Comparison of ENCODE assay signal across 9 cellular contexts in genomic region chr11:8268530-8269461, GRCh38. TPM values are rescaled to one million over a fixed set of nuclear protein-coding genes. Genes with fewer than 3 reads are reported as not detected.
A peak's percentile ranks its signal among the peaks of the same experiment; 100 is the strongest.
DNase-seq lines count a peak whose midpoint lies in the region; ATAC-seq and FAIRE-seq lines count a peak whose summit lies in the region.
"Had no signal": no experiment of that assay in that cellular context is flagged by ENCODE, and none has a peak within 500 bp of the region (broad histone marks: within the 10 kb centered on the region; RNA-seq: fewer than 3 reads in every experiment).

No MANE protein-coding gene starts in this region.

- ATAC-seq in aorta (ENCODE audit: low FRiP score) = no peak
- ATAC-seq in GM18519 (IDR thresholded peaks at IDR 0.05; ENCODE audit: low FRiP score, unreplicated experiment) = no peak

- H3K36me3 ChIP-seq in ectodermal cell (ENCODE audit: control insufficient read depth, insufficient read depth, low read length) = no peaks in the 10 kb centered on the region
- no peaks in the 10 kb centered on the region for H3K36me3 ChIP-seq in muscle layer of duodenum (ENCODE audit: control insufficient read depth in 1 of 2, insufficient read depth in 2 of 2, low read length in 2 of 2)
- no peaks in the 10 kb centered on the region for H3K36me3 ChIP-seq in aorta (ENCODE audit: control insufficient read depth in 1 of 2, insufficient read depth in 2 of 2, low read length in 1 of 2)
- H3K36me3 ChIP-seq in small intestine (ENCODE audit: control insufficient read depth in 2 of 2, insufficient read depth in 2 of 2, low read length in 2 of 2) = no peaks in the 10 kb centered on the region

- H3K27me3 Mint-ChIP-seq in activated naive CD4-positive, alpha-beta T cell treated with anti-CD3 and anti-CD28 coated beads, Interleukin-2, amount 50 U/mL, for 24 hours = peaks cover 48% of the 10 kb centered on the region

- intact Hi-C loops in aorta (cut with DNase I) = no loop called here

- H3K4me1 Mint-ChIP-seq in activated naive CD4-positive, alpha-beta T cell treated with anti-CD3 and anti-CD28 coated beads, Interleukin-2, amount 50 U/mL, for 24 hours = peaks cover 6% of the 10 kb centered on the region

- H3K4me1 ChIP-seq in ectodermal cell (ENCODE audit: control insufficient read depth, insufficient read depth, low read length) = peaks cover 12% of the 10 kb centered on the region
- H3K4me1 ChIP-seq in muscle layer of duodenum (ENCODE audit: control insufficient read depth in 1 of 2, insufficient read depth in 2 of 2, low read length in 2 of 2) = peaks cover 0 to 18% of the 10 kb centered on the region in 2 donors
- no peaks in the 10 kb centered on the region for H3K4me1 ChIP-seq in aorta (ENCODE audit: control insufficient read depth in 1 of 2, insufficient read depth in 2 of 2, low read length in 2 of 2)
- H3K4me1 ChIP-seq in small intestine (ENCODE audit: control insufficient read depth in 2 of 2, insufficient read depth in 1 of 2, low read depth in 1 of 2, low read length in 1 of 2) = no peaks in the 10 kb centered on the region

- WGBS in ectodermal cell, 2 experiments = 19 to 21% methylated on average over 68 of the region's 68 CpGs
- WGBS in aorta, 2 donors = 9 to 10% methylated on average over 65 to 68 of the region's 68 CpGs
- WGBS in small intestine, 3 donors = 7 to 18% (median 15%) methylated on average over 54 to 68 of the region's 68 CpGs

- H3K9me3 ChIP-seq in ectodermal cell (ENCODE audit: control insufficient read depth, low read length) (no peaks in the 10 kb centered on the region), muscle layer of duodenum (ENCODE audit: control insufficient read depth in 1 of 2, low read length in 2 of 2) (no peaks in the 10 kb centered on the region), aorta (ENCODE audit: control insufficient read depth, low read length) (no peaks in the 10 kb centered on the region), small intestine (ENCODE audit: control insufficient read depth, low read depth) (no peaks in the 10 kb centered on the region)

- H3K27me3 ChIP-seq in ectodermal cell (ENCODE audit: control insufficient read depth, insufficient read depth, low read length, poor library complexity, severe bottlenecking) (peaks cover 58% of the 10 kb centered on the region), muscle layer of duodenum (ENCODE audit: low read depth, low read length) (peaks cover 31% of the 10 kb centered on the region), aorta (ENCODE audit: control insufficient read depth in 1 of 2, insufficient read depth in 2 of 2, low read length in 1 of 2) (no peaks in the 10 kb centered on the region), small intestine (ENCODE audit: control insufficient read depth in 2 of 2, insufficient read depth in 2 of 2, low read length in 2 of 2) (peaks cover 16 to 28% of the 10 kb centered on the region in 2 donors)

- H3K27ac ChIP-seq in ectodermal cell (ENCODE audit: insufficient read depth, low read depth, low read length, poor library complexity, severe bottlenecking) = no peak overlapping the region
- no peak overlapping the region for H3K27ac ChIP-seq in muscle layer of duodenum (ENCODE audit: low read length)
- H3K27ac ChIP-seq in aorta (ENCODE audit: low read depth in 1 of 2, low read length in 2 of 2) = no peak overlapping the region
- no peak overlapping the region for H3K27ac ChIP-seq in small intestine (ENCODE audit: low read depth in 1 of 2, low read length in 1 of 2)

- no peaks in the 10 kb centered on the region for H3K9me3 Mint-ChIP-seq in activated naive CD4-positive, alpha-beta T cell treated with anti-CD3 and anti-CD28 coated beads, Interleukin-2, amount 50 U/mL, for 24 hours

- H3K4me3 Mint-ChIP-seq in activated naive CD4-positive, alpha-beta T cell treated with anti-CD3 and anti-CD28 coated beads, Interleukin-2, amount 50 U/mL, for 24 hours = peak overlapping the region; percentile 69

- no peaks in the 10 kb centered on the region for H3K36me3 Mint-ChIP-seq in activated naive CD4-positive, alpha-beta T cell treated with anti-CD3 and anti-CD28 coated beads, Interleukin-2, amount 50 U/mL, for 24 hours

- H3K4me3 ChIP-seq in ectodermal cell (ENCODE audit: insufficient read depth, low read depth, low read length) (peak overlapping the region; percentile 29), muscle layer of duodenum (ENCODE audit: low read depth in 1 of 2, low read length in 2 of 2) (peak overlapping the region; percentile 30 to 67), aorta (ENCODE audit: low read length in 2 of 2) (peak overlapping the region; percentile 33 to 55), small intestine (ENCODE audit: low read depth in 1 of 2, low read length in 2 of 2) (peak overlapping the region in 1 of 2 donors; percentile 34)

- no peak for FAIRE-seq in small intestine (lab: Jason Lieb, UNC)

- no peak overlapping the region for H3K27ac Mint-ChIP-seq in activated naive CD4-positive, alpha-beta T cell treated with anti-CD3 and anti-CD28 coated beads, Interleukin-2, amount 50 U/mL, for 24 hours

- no peak for DNase-seq in activated naive CD4-positive, alpha-beta T cell (lab: John Stamatoyannopoulos, UW)
- DNase-seq in aorta (peak in 1 of 2 donors; percentile 48), small intestine (no peak), NCI-H1694 treated with DMSO at 0.1 percent for 48 hours (lab: John Stamatoyannopoulos, UW) (no peak)
- DNase-seq: activated gamma-delta T cell treated with Interleukin-2 at 50 U/mL for 16 hours had no signal

RNA-seq across cellular contexts. Expression of gene LMO1, which starts 5.1 kb away (rescaled TPM):
- 16.4 TPM for polyA plus RNA-seq in ectodermal cell (2013, experiment 1 of 4)
- polyA plus RNA-seq in ectodermal cell (2013, experiment 2 of 4) = 18.0 TPM
- 19.4 TPM for polyA plus RNA-seq in ectodermal cell (2013, experiment 3 of 4)
- polyA plus RNA-seq in ectodermal cell (2013, experiment 4 of 4) = 17.3 TPM
- total RNA-seq in aorta = not detected
- polyA plus RNA-seq in aorta = not detected
- not detected for polyA plus RNA-seq in small intestine
